2 cellular contexts compared by ENCODE assay signal in the genomic region with DNA sequence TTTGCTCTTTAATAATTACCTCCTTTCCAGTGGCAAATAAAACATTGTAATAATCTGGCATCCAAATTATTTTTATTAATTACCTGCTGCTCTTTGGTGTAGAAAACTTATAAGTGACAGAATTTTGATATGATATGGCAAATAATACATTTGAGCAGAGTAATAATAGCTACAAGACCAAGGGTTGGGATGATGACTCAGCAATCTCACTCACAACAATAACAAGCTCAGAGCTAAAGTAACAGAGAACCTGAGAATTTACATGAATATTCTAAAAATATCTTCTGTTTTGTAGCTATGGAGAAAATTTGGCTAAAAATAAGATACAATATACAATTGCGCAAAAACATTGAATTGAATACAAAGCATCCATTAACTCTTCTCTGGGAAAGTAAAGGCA.
A peak's percentile ranks its signal among the peaks of the same experiment; 100 is the strongest.
TF ChIP-seq lines count a peak whose summit lies in the region.

No MANE protein-coding gene starts in this region.

TF ChIP-seq in HepG2, 621 proteins besides CTCF, POLR2A, EP300 and RAD21:
- TF ChIP-seq ZNF510 (CRISPR knock-in tag; IDR thresholded peaks at IDR 0.05; ENCODE audit: low read depth) (no peak), ZNF543 (CRISPR knock-in tag; IDR thresholded peaks at IDR 0.05) (no peak), ZNF280D (CRISPR knock-in tag; IDR thresholded peaks at IDR 0.05) (no peak), NFE2L2 (IDR thresholded peaks at IDR 0.05; ENCODE audit: low read length) (peak; percentile 65), CBFB (CRISPR knock-in tag; IDR thresholded peaks at IDR 0.05) (no peak), MAFK (conservative IDR thresholded peaks at IDR 0.05 in 1 of 2, IDR thresholded peaks at IDR 0.05 in 1 of 2; ENCODE audit: low read length in 2 of 2) (peak; percentile 88 to 94), MAFF (IDR thresholded peaks at IDR 0.05; ENCODE audit: low read depth, low read length) (peak; percentile 88)

TF ChIP-seq in K562, 482 proteins besides CTCF, POLR2A, EP300 and RAD21:
- TF ChIP-seq, protein P1, sequence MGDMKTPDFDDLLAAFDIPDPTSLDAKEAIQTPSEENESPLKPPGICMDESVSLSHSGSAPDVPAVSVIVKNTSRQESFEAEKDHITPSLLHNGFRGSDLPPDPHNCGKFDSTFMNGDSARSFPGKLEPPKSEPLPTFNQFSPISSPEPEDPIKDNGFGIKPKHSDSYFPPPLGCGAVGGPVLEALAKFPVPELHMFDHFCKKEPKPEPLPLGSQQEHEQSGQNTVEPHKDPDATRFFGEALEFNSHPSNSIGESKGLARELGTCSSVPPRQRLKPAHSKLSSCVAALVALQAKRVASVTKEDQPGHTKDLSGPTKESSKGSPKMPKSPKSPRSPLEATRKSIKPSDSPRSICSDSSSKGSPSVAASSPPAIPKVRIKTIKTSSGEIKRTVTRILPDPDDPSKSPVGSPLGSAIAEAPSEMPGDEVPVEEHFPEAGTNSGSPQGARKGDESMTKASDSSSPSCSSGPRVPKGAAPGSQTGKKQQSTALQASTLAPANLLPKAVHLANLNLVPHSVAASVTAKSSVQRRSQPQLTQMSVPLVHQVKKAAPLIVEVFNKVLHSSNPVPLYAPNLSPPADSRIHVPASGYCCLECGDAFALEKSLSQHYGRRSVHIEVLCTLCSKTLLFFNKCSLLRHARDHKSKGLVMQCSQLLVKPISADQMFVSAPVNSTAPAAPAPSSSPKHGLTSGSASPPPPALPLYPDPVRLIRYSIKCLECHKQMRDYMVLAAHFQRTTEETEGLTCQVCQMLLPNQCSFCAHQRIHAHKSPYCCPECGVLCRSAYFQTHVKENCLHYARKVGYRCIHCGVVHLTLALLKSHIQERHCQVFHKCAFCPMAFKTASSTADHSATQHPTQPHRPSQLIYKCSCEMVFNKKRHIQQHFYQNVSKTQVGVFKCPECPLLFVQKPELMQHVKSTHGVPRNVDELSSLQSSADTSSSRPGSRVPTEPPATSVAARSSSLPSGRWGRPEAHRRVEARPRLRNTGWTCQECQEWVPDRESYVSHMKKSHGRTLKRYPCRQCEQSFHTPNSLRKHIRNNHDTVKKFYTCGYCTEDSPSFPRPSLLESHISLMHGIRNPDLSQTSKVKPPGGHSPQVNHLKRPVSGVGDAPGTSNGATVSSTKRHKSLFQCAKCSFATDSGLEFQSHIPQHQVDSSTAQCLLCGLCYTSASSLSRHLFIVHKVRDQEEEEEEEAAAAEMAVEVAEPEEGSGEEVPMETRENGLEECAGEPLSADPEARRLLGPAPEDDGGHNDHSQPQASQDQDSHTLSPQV (IDR thresholded peaks at IDR 0.05): no peak
- TF ChIP-seq NFE2 (IDR thresholded peaks at IDR 0.05; ENCODE audit: low read depth) (0 out of 2 replicates have a peak, but pooled peaks have one; percentile 24), ZNF24 (IDR thresholded peaks at IDR 0.05) (no peak), NCOA6 (IDR thresholded peaks at IDR 0.05) (no peak), EGR1 (conservative IDR thresholded peaks at IDR 0.05) (no peak), ILK (tag; IDR thresholded peaks at IDR 0.05; ENCODE audit: borderline replicate concordance, low read depth) (no peak), MAFG (tag; conservative IDR thresholded peaks at IDR 0.05) (peak; percentile 59), TBP (optimal IDR thresholded peaks at IDR 0.05; ENCODE audit: low read depth, low read length) (no peak), IRF9 (tag; IDR thresholded peaks at IDR 0.05) (no peak), ZNF316 (IDR thresholded peaks at IDR 0.05) (peak; percentile 67), GABPB2 (CRISPR knock-in tag; conservative IDR thresholded peaks at IDR 0.05) (no peak), SMARCE1 (IDR thresholded peaks at IDR 0.05) (no peak), MAFF (IDR thresholded peaks at IDR 0.05; ENCODE audit: low read length) (peak; percentile 63), ZMIZ1 (IDR thresholded peaks at IDR 0.05; ENCODE audit: low read depth in 2 of 2, low read length in 2 of 2) (no peak), MAFK (IDR thresholded peaks at IDR 0.05; ENCODE audit: low read length) (peak; percentile 49; the same call in 1 of the 2 replicates), TBL1XR1 (IDR thresholded peaks at IDR 0.05; ENCODE audit: low read length in 2 of 2) (no peak), NR2F6 (CRISPR knock-in tag; IDR thresholded peaks at IDR 0.05) (no peak), GATAD2B (IDR thresholded peaks at IDR 0.05; ENCODE audit: borderline replicate concordance) (no peak), SLC30A9 (CRISPR knock-in tag; IDR thresholded peaks at IDR 0.05) (no peak), ATF1 (CRISPR knock-in tag; IDR thresholded peaks at IDR 0.05) (no peak), ATF1 (tag; IDR thresholded peaks at IDR 0.05) (no peak)
- TF ChIP-seq, protein P2, sequence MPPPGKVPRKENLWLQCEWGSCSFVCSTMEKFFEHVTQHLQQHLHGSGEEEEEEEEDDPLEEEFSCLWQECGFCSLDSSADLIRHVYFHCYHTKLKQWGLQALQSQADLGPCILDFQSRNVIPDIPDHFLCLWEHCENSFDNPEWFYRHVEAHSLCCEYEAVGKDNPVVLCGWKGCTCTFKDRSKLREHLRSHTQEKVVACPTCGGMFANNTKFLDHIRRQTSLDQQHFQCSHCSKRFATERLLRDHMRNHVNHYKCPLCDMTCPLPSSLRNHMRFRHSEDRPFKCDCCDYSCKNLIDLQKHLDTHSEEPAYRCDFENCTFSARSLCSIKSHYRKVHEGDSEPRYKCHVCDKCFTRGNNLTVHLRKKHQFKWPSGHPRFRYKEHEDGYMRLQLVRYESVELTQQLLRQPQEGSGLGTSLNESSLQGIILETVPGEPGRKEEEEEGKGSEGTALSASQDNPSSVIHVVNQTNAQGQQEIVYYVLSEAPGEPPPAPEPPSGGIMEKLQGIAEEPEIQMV (tag; conservative IDR thresholded peaks at IDR 0.05; ENCODE audit: low read depth): no peak
